In genomic region chr7:151080091-151080521, GRCh38 we compare ENCODE assay signal across 8 cellular contexts. TPM values are rescaled to one million over a fixed set of nuclear protein-coding genes. Genes with fewer than 3 reads are reported as not detected.
DNase-seq lines count a peak whose midpoint lies in the region; ATAC-seq, FAIRE-seq and TF ChIP-seq lines count a peak whose summit lies in the region.

No MANE protein-coding gene starts in this region.

- intact Hi-C loops in OCI-LY7 (cut with micrococcal nuclease; ENCODE audit: unreplicated experiment) = loop anchor here (1.0 to 10.0 kb wide), 5 partner anchors 21 to 185 kb away; partner anchors contain the start of genes ABCB8, ABCF2, KCNH2 and SLC4A2
- intact Hi-C loops in uterus (cut with DNase I; ENCODE audit: low total_unique reads) = no loop called here

- POLR2A ChIA-PET in OCI-LY7 (lab: Charles Lee) = interaction anchor here (0.7 kb wide), 1 partner anchor 15 kb away, joined by 4 read pairs; no protein-coding TSS in a partner anchor

- ATAC-seq in CD4-positive, CD25-positive, alpha-beta regulatory T cell (ENCODE audit: low read depth in 2 of 2) = peak; percentile 0 to 3
- peak; percentile 0 for ATAC-seq in GM21786 (IDR thresholded peaks at IDR 0.05; ENCODE audit: unreplicated experiment)

- H3K79me2 ChIP-seq in OCI-LY7 (ENCODE audit: insufficient read depth, low read depth, low read length) (peaks cover 28% of the 10 kb centered on the region), mesendoderm (ENCODE audit: control insufficient read depth, insufficient read depth, low read length) (peaks cover 15% of the 10 kb centered on the region)

- H3K27ac Mint-ChIP-seq in CD4-positive, CD25-positive, alpha-beta regulatory T cell = peak overlapping the region; percentile 56 to 95 (median 85)

- H2BK120ac ChIP-seq in mesendoderm (ENCODE audit: low read depth, low read length) = no peak overlapping the region

- H3K56ac ChIP-seq in mesendoderm (ENCODE audit: low read length) = peak overlapping the region; percentile 99

- TF ChIP-seq CTCF in OCI-LY7 (conservative IDR thresholded peaks at IDR 0.05; ENCODE audit: low read length) = no peak
- TF ChIP-seq CTCF in uterus (IDR thresholded peaks at IDR 0.05) = no peak

- peak overlapping the region; percentile 98 for H3K9ac ChIP-seq in mesendoderm (ENCODE audit: low read length)

- H3K9me2 ChIP-seq in OCI-LY7 (ENCODE audit: insufficient read depth, low read length) = no peaks in the 10 kb centered on the region

- peak overlapping the region; percentile 84 for H3K23ac ChIP-seq in mesendoderm (ENCODE audit: low read length)

- peaks cover 43% of the 10 kb centered on the region for H3K4me1 ChIP-seq in CD4-positive, CD25-positive, alpha-beta regulatory T cell (ENCODE audit: control insufficient read depth, insufficient read depth, low read length, poor library complexity, severe bottlenecking)
- peaks cover 48% of the 10 kb centered on the region for H3K4me1 ChIP-seq in OCI-LY7 (ENCODE audit: insufficient read depth, low read length, poor library complexity, severe bottlenecking)
- H3K4me1 ChIP-seq in mesendoderm (ENCODE audit: control insufficient read depth, low read depth, low read length) = peaks cover 10% of the 10 kb centered on the region
- peaks cover 0 to 27% of the 10 kb centered on the region in 2 donors for H3K4me1 ChIP-seq in uterus

- peak overlapping the region; percentile 46; the same call in 1 of the 2 replicates for H2AFZ ChIP-seq in OCI-LY7 (ENCODE audit: low read length)

- peaks cover 4% of the 10 kb centered on the region for H3K27me3 Mint-ChIP-seq in CD4-positive, CD25-positive, alpha-beta regulatory T cell

- H3K9me3 ChIP-seq in CD4-positive, CD25-positive, alpha-beta regulatory T cell (ENCODE audit: control insufficient read depth in 2 of 2, low read length in 2 of 2) = no peaks in the 10 kb centered on the region
- H3K9me3 ChIP-seq in OCI-LY7 (ENCODE audit: low read length) (no peaks in the 10 kb centered on the region), uterus (no peaks in the 10 kb centered on the region)

- peak overlapping the region; percentile 77 for H3K4me3 ChIP-seq in CD4-positive, CD25-positive, alpha-beta regulatory T cell (ENCODE audit: low read depth, low read length)
- H3K4me3 ChIP-seq in OCI-LY7 (ENCODE audit: low read depth, low read length, poor library complexity, severe bottlenecking) (peak overlapping the region; percentile 91), mesendoderm (ENCODE audit: low read length) (peak overlapping the region; percentile 87), uterus (peak overlapping the region; percentile 48 to 63)

- H3K27me3 ChIP-seq in CD4-positive, CD25-positive, alpha-beta regulatory T cell (ENCODE audit: control insufficient read depth, insufficient read depth, low read length) = peaks cover 7% of the 10 kb centered on the region
- H3K27me3 ChIP-seq in mesendoderm (ENCODE audit: insufficient read depth, low read length, poor library complexity) (no peaks in the 10 kb centered on the region), uterus (no peaks in the 10 kb centered on the region)

- H4K20me1 ChIP-seq in OCI-LY7 (ENCODE audit: insufficient read depth, low read length) = no peaks in the 10 kb centered on the region

- H2BK5ac ChIP-seq in mesendoderm (ENCODE audit: low read length) = peak overlapping the region; percentile 38

- peak overlapping the region; percentile 85 for H3K27ac ChIP-seq in CD4-positive, CD25-positive, alpha-beta regulatory T cell (ENCODE audit: insufficient read depth, low read length, poor library complexity, severe bottlenecking)
- peak overlapping the region; percentile 72 for H3K27ac ChIP-seq in OCI-LY7 (ENCODE audit: low read depth, low read length, poor library complexity, severe bottlenecking)
- H3K27ac ChIP-seq in mesendoderm (ENCODE audit: low read depth, low read length) = peak overlapping the region; percentile 65
- peak overlapping the region; percentile 90 to 93 for H3K27ac ChIP-seq in uterus

- peak in 1 of 3 donors; percentile 30 for DNase-seq in CD4-positive, CD25-positive, alpha-beta regulatory T cell
- DNase-seq in OCI-LY7 (ENCODE audit: low spot score) (no peak), dermis blood vessel endothelial cell (peak; percentile 52), mesendoderm (peak; percentile 48), uterus (peak in 1 of 2 donors; percentile 19), H54 (ENCODE audit: insufficient read length, low spot score) (no peak)
- DNase-seq in activated effector memory CD4-positive, alpha-beta T cell treated with anti-CD3 and anti-CD28 coated beads, Interleukin-2, amount 50 U/mL, for 16 hours = no peak

- peaks cover 0 to 2% (median 0%) of the 10 kb centered on the region in 7 donors for H3K9me3 Mint-ChIP-seq in CD4-positive, CD25-positive, alpha-beta regulatory T cell

- no peak overlapping the region for H2BK15ac ChIP-seq in mesendoderm (replicated peaks; ENCODE audit: low read depth)

- WGBS in mesendoderm (ENCODE audit: extremely low coverage, insufficient coverage, low lambda C conversion rate) = no CpG with 5 or more reads among the region's 30 CpGs

- H4K8ac ChIP-seq in mesendoderm (ENCODE audit: low read depth, low read length) = peak overlapping the region; percentile 70

- H3K4me2 ChIP-seq in OCI-LY7 (ENCODE audit: low read length) (peak overlapping the region; percentile 100), mesendoderm (ENCODE audit: low read length) (peak overlapping the region; percentile 59)

- no peak overlapping the region for H4K5ac ChIP-seq in mesendoderm (ENCODE audit: low read length)

- peaks cover 4 to 48% (median 17%) of the 10 kb centered on the region in 4 donors for H3K4me1 Mint-ChIP-seq in CD4-positive, CD25-positive, alpha-beta regulatory T cell

- CTCF ChIA-PET in OCI-LY7 (lab: Charles Lee; ENCODE audit: unreplicated experiment) = interaction anchor here (0.6 kb wide), 1 partner anchor 31 kb away, joined by 5 read pairs; no protein-coding TSS in a partner anchor

- H3K18ac ChIP-seq in mesendoderm (ENCODE audit: low read length) = peak overlapping the region; percentile 86

- TSS peak; percentile 59 for BruUV-seq in OCI-LY7 (replicated peaks; lab: Mats Ljungman, UMichigan)

- H3K36me3 ChIP-seq in CD4-positive, CD25-positive, alpha-beta regulatory T cell (ENCODE audit: control insufficient read depth, insufficient read depth, low read length) = peaks cover 7% of the 10 kb centered on the region
- H3K36me3 ChIP-seq in OCI-LY7 (ENCODE audit: insufficient read depth, low read length) (peaks cover 47% of the 10 kb centered on the region), mesendoderm (ENCODE audit: control insufficient read depth, insufficient read depth, low read length) (no peaks in the 10 kb centered on the region), uterus (no peaks in the 10 kb centered on the region)

- FAIRE-seq in H54 (lab: Jason Lieb, UNC) = no peak

- H3K36me3 Mint-ChIP-seq in CD4-positive, CD25-positive, alpha-beta regulatory T cell = no peaks in the 10 kb centered on the region

- TF ChIP-seq POLR2A in uterus (IDR thresholded peaks at IDR 0.05) (no peak), H54 (IDR thresholded peaks at IDR 0.05; ENCODE audit: low read depth, low read length) (no peak)

- H3K79me1 ChIP-seq in mesendoderm (ENCODE audit: low read length) = peaks cover 15% of the 10 kb centered on the region

- no peak overlapping the region for H2AK5ac ChIP-seq in mesendoderm (ENCODE audit: low read length)

- H3K4me3 Mint-ChIP-seq in CD4-positive, CD25-positive, alpha-beta regulatory T cell = peak overlapping the region; percentile 70 to 97 (median 88)

- H3K4ac ChIP-seq in mesendoderm (ENCODE audit: low read depth, low read length) = peak overlapping the region; percentile 29

RNA-seq across cellular contexts. Expression of gene FASTK, which starts 0.5 kb away (rescaled TPM):
- 92.4 TPM for total RNA-seq in CD4-positive, CD25-positive, alpha-beta regulatory T cell
- polyA plus RNA-seq in CD4-positive, CD25-positive, alpha-beta regulatory T cell = 10 to 100 TPM; 39.5 to 53.3 (median 46.6) TPM
- 114 and 118 TPM in 2 replicates for total RNA-seq in OCI-LY7 (2014; rRNA removed; shearing (Covaris generic))
- total RNA-seq in OCI-LY7 (2022) (87.7 and 90.5 TPM in 2 replicates), dermis blood vessel endothelial cell (67.0 and 69.6 TPM in 2 replicates), uterus (10 to 100 TPM; 37.1 to 84.9 (median 52.4) TPM)
- polyA plus RNA-seq in mesendoderm (2013, experiment 1 of 2) = 29.3 TPM
- polyA plus RNA-seq in mesendoderm (2013, experiment 2 of 2) = 27.9 TPM

RNA-seq across cellular contexts. Expression of gene TMUB1, which starts 3.2 kb away (rescaled TPM):
- 53.9 TPM for total RNA-seq in CD4-positive, CD25-positive, alpha-beta regulatory T cell
- polyA plus RNA-seq in CD4-positive, CD25-positive, alpha-beta regulatory T cell = 10 to 100 TPM; 41.1 to 54.6 (median 48.3) TPM
- total RNA-seq in OCI-LY7 (2014; rRNA removed; shearing (Covaris generic)) = 38.6 and 56.0 TPM in 2 replicates
- total RNA-seq in OCI-LY7 (2022) = 53.2 and 59.6 TPM in 2 replicates
- 28.4 and 35.6 TPM in 2 replicates for total RNA-seq in dermis blood vessel endothelial cell
- polyA plus RNA-seq in mesendoderm (2013, experiment 1 of 2) = 43.1 TPM
- polyA plus RNA-seq in mesendoderm (2013, experiment 2 of 2) = 42.0 TPM
- total RNA-seq in uterus = 10 to 100 TPM in 2 of 4 donors, 1 to 10 TPM in 2; 2.9 to 32.8 (median 8.6) TPM

RNA-seq across cellular contexts. Expression of gene AGAP3, which starts 6.2 kb away (rescaled TPM):
- 24.7 TPM for total RNA-seq in CD4-positive, CD25-positive, alpha-beta regulatory T cell
- polyA plus RNA-seq in CD4-positive, CD25-positive, alpha-beta regulatory T cell = 1 to 10 TPM; 1.9 to 3.2 (median 2.7) TPM
- total RNA-seq in OCI-LY7 (2014; rRNA removed; shearing (Covaris generic)) = 4.4 and 4.8 TPM in 2 replicates
- 23.1 and 30.9 TPM in 2 replicates for total RNA-seq in OCI-LY7 (2022)
- total RNA-seq in dermis blood vessel endothelial cell = 94.9 and 142 TPM in 2 replicates
- 27.6 TPM for polyA plus RNA-seq in mesendoderm (2013, experiment 1 of 2)
- polyA plus RNA-seq in mesendoderm (2013, experiment 2 of 2) = 26.4 TPM
- total RNA-seq in uterus = 100 to 1,000 TPM in 1 of 4 donors, 10 to 100 TPM in 3; 28.2 to 174 (median 53.2) TPM

RNA-seq across cellular contexts. Expression of gene SLC4A2, which starts 20.7 kb away (rescaled TPM):
- total RNA-seq in CD4-positive, CD25-positive, alpha-beta regulatory T cell = 71.7 TPM
- 10 to 100 TPM; 11.6 to 13.9 (median 12.3) TPM for polyA plus RNA-seq in CD4-positive, CD25-positive, alpha-beta regulatory T cell
- total RNA-seq in OCI-LY7 (2014; rRNA removed; shearing (Covaris generic)) = 64.2 and 112 TPM in 2 replicates
- total RNA-seq in OCI-LY7 (2022) = 81.4 and 86.0 TPM in 2 replicates
- total RNA-seq in dermis blood vessel endothelial cell = 93.6 and 113 TPM in 2 replicates
- polyA plus RNA-seq in mesendoderm (2013, experiment 1 of 2) = 51.8 TPM
- polyA plus RNA-seq in mesendoderm (2013, experiment 2 of 2) = 53.3 TPM
- total RNA-seq in uterus = 100 to 1,000 TPM in 2 of 4 donors, 10 to 100 TPM in 2; 37.4 to 177 (median 88.6) TPM

RNA-seq across cellular contexts. Expression of gene CDK5, which starts 22.4 kb away (rescaled TPM):
- 7.6 TPM for total RNA-seq in CD4-positive, CD25-positive, alpha-beta regulatory T cell
- 10 to 100 TPM; 15.7 to 20.7 (median 17.6) TPM for polyA plus RNA-seq in CD4-positive, CD25-positive, alpha-beta regulatory T cell
- 30.9 and 35.2 TPM in 2 replicates for total RNA-seq in OCI-LY7 (2014; rRNA removed; shearing (Covaris generic))
- total RNA-seq in OCI-LY7 (2022) (23.1 and 23.7 TPM in 2 replicates), dermis blood vessel endothelial cell (14.1 and 17.6 TPM in 2 replicates), uterus (1 to 10 TPM in 3 of 4 donors, under 1 TPM in 1; 0.51 to 9.3 (median 2.7) TPM)
- polyA plus RNA-seq in mesendoderm (2013, experiment 1 of 2) = 9.7 TPM
- polyA plus RNA-seq in mesendoderm (2013, experiment 2 of 2) = 10.1 TPM

Comparison
In these comparisons a context has a peak if more than half of its experiments do, and no peak if none do; other contexts are left out.
1. DNase-seq: peak in dermis blood vessel endothelial cell (single experiment) and mesendoderm (single experiment); none in OCI-LY7 (single experiment), H54 (single experiment) and activated effector memory CD4-positive, alpha-beta T cell treated with anti-CD3 and anti-CD28 coated beads, Interleukin-2, amount 50 U/mL, for 16 hours (single experiment).
2. Peak in every context shown above with its lines, with median percentiles within 50 percentile points of each other: H3K27ac ChIP-seq and H3K4me3 ChIP-seq.